ENCODE assay signal across 29 cellular contexts in genomic region chr2:99810241-99810640, GRCh38.
DNase-seq lines count a peak whose midpoint lies in the region; ATAC-seq and TF ChIP-seq lines count a peak whose summit lies in the region.
"Had no signal": no experiment of that assay in that cellular context is flagged by ENCODE, and none has a peak within 500 bp of the region (broad histone marks: within the 10 kb centered on the region; RNA-seq: fewer than 3 reads in every experiment).

No MANE protein-coding gene starts in this region.

- H3K27ac Mint-ChIP-seq in activated CD4-positive, alpha-beta memory T cell treated with anti-CD3 and anti-CD28 coated beads, Interleukin-2, amount 10 ng/mL, durations not matched to agents 7 days and 5 days: no peak overlapping the region
- H3K27ac Mint-ChIP-seq: activated T-helper 1 cell treated with anti-CD3 and anti-CD28 coated beads, Interleukin-12 subunit alpha, Interleukin-12 subunit beta, Interleukin-2, Interleukin-4 antibody, amounts not matched to agents 30 ng/mL and 10 ng/mL and 1 ng/mL, durations not matched to agents 14 hours and 24 hours and 36 hours; GM23338; natural killer cell had no signal

- no peak overlapping the region for H3K4me3 Mint-ChIP-seq in activated CD4-positive, alpha-beta memory T cell treated with anti-CD3 and anti-CD28 coated beads, Interleukin-2, amount 10 ng/mL, durations not matched to agents 7 days and 5 days
- H3K4me3 Mint-ChIP-seq: activated T-helper 1 cell treated with anti-CD3 and anti-CD28 coated beads, Interleukin-12 subunit alpha, Interleukin-12 subunit beta, Interleukin-2, Interleukin-4 antibody, amounts not matched to agents 30 ng/mL and 10 ng/mL and 1 ng/mL, durations not matched to agents 14 hours and 24 hours and 36 hours; GM23338; natural killer cell had no signal

- H3K4me3 ChIP-seq in LNCaP clone FGC (ENCODE audit: low read depth, low read length) (no peak overlapping the region), coronary artery (no peak overlapping the region)
- H3K4me3 ChIP-seq: BLaER1, breast epithelium, GM23338, smooth muscle cell, upper lobe of left lung had no signal

- H3K4me1 Mint-ChIP-seq in activated CD4-positive, alpha-beta memory T cell treated with anti-CD3 and anti-CD28 coated beads, Interleukin-2, amount 10 ng/mL, durations not matched to agents 7 days and 5 days: no peaks in the 10 kb centered on the region
- H3K4me1 Mint-ChIP-seq: natural killer cell had no signal

- DNase-seq in COLO668 (lab: John Stamatoyannopoulos, UW; ENCODE audit: unreplicated experiment): peak; percentile 30
- DNase-seq in LNCaP clone FGC (ENCODE audit: low read depth): peak; percentile 31
- peak; percentile 67 for DNase-seq in NCI-H345 treated with DMSO at 0.1 percent for 48 hours (lab: John Stamatoyannopoulos, UW; ENCODE audit: unreplicated experiment)
- peak; percentile 24 for DNase-seq in coronary artery (ENCODE audit: low spot score)
- DNase-seq in activated CD4-positive, alpha-beta memory T cell treated with anti-CD3 and anti-CD28 coated beads, Interleukin-2, amount 10 ng/mL, durations not matched to agents 7 days and 5 days: no peak
- no peak for DNase-seq in pons (ENCODE audit: low spot score)
- DNase-seq: ACHN; activated CD4-positive, alpha-beta T cell treated with anti-CD3 and anti-CD28 coated beads, Interleukin-2, amount 50 U/mL, for 1 hour; activated naive CD4-positive, alpha-beta T cell treated with anti-CD3 and anti-CD28 coated beads, Interleukin-2, amount 50 U/mL, for 16 hours; amygdala; cortex of kidney; KG1; left ventricle myocardium superior; midbrain; natural killer cell; NCI-H187 treated with DMSO at 0.1 percent for 48 hours; NCI-H774; retina; stimulated activated CD4-positive, alpha-beta T cell treated with anti-CD3 and anti-CD28 coated beads, Interleukin-2, amount 100 ng/mL, for 24 hours; upper lobe of left lung; WERI-Rb-1 had no signal

- H3K36me3 Mint-ChIP-seq in activated CD4-positive, alpha-beta memory T cell treated with anti-CD3 and anti-CD28 coated beads, Interleukin-2, amount 10 ng/mL, durations not matched to agents 7 days and 5 days (ENCODE audit: low read depth): no peaks in the 10 kb centered on the region
- H3K36me3 Mint-ChIP-seq: natural killer cell had no signal

- H3K27me3 Mint-ChIP-seq in activated CD4-positive, alpha-beta memory T cell treated with anti-CD3 and anti-CD28 coated beads, Interleukin-2, amount 10 ng/mL, durations not matched to agents 7 days and 5 days: no peaks in the 10 kb centered on the region

- CTCF ChIA-PET in activated CD4-positive, alpha-beta memory T cell treated with anti-CD3 and anti-CD28 coated beads, Interleukin-2, amount 10 ng/mL, durations not matched to agents 7 days and 5 days (lab: Charles Lee): no interaction called here

- TF ChIP-seq CTCF in LNCaP clone FGC (IDR thresholded peaks at IDR 0.05; ENCODE audit: control insufficient read depth, extremely low read depth, insufficient read depth) (no peak), coronary artery (IDR thresholded peaks at IDR 0.05) (no peak)

- no peak for ATAC-seq in HG02885 (IDR thresholded peaks at IDR 0.05; ENCODE audit: poor library complexity, unreplicated experiment)
- ATAC-seq in GM21737 (IDR thresholded peaks at IDR 0.05; ENCODE audit: unreplicated experiment): no peak
- ATAC-seq: GM23338, left ventricle myocardium superior, natural killer cell, Right ventricle myocardium inferior had no signal

- no peak overlapping the region for H3K27ac ChIP-seq in coronary artery
- H3K27ac ChIP-seq: BLaER1, breast epithelium, upper lobe of left lung, WERI-Rb-1 had no signal

- no peaks in the 10 kb centered on the region for H3K9me3 Mint-ChIP-seq in activated CD4-positive, alpha-beta memory T cell treated with anti-CD3 and anti-CD28 coated beads, Interleukin-2, amount 10 ng/mL, durations not matched to agents 7 days and 5 days
- H3K9me3 Mint-ChIP-seq: activated T-helper 1 cell treated with anti-CD3 and anti-CD28 coated beads, Interleukin-12 subunit alpha, Interleukin-12 subunit beta, Interleukin-2, Interleukin-4 antibody, amounts not matched to agents 30 ng/mL and 10 ng/mL and 1 ng/mL, durations not matched to agents 14 hours and 24 hours and 36 hours; GM23338; natural killer cell had no signal

- POLR2A ChIA-PET in activated CD4-positive, alpha-beta memory T cell treated with anti-CD3 and anti-CD28 coated beads, Interleukin-2, amount 10 ng/mL, durations not matched to agents 7 days and 5 days (lab: Charles Lee): no interaction called here

Comparison
In these comparisons a context has a peak if more than half of its experiments do, and no peak if none do; other contexts are left out.
1. DNase-seq: peak in COLO668 (single experiment), LNCaP clone FGC (single experiment), NCI-H345 treated with DMSO at 0.1 percent for 48 hours (single experiment) and coronary artery (single experiment); none in activated CD4-positive, alpha-beta memory T cell treated with anti-CD3 and anti-CD28 coated beads, Interleukin-2, amount 10 ng/mL, durations not matched to agents 7 days and 5 days (single experiment) and pons (single experiment).